11 cellular contexts compared by ENCODE assay signal in genomic region chr20:33676121-33676520, GRCh38.
DNase-seq lines count a peak whose midpoint lies in the region; ATAC-seq and TF ChIP-seq lines count a peak whose summit lies in the region.
"Had no signal": no experiment of that assay in that cellular context is flagged by ENCODE, and none has a peak within 500 bp of the region (broad histone marks: within the 10 kb centered on the region; RNA-seq: fewer than 3 reads in every experiment).

No MANE protein-coding gene starts in this region.

- H3K36me3 ChIP-seq in DOHH2 (ENCODE audit: control insufficient read depth, low read length) (peaks cover 65% of the 10 kb centered on the region), NT2/D1 (ENCODE audit: insufficient read depth, insufficient read length, low read length) (peaks cover 69% of the 10 kb centered on the region)

- H3K27ac Mint-ChIP-seq in stimulated activated memory B cell treated with anti-CD40 and anti-IgM and Interleukin-4, amounts not matched to agents 10 μg/mL and 1 μg/mL and 100 μg/mL, for 72 hours, result peak overlapping the region; percentile 15

- no peak for TF ChIP-seq CTCF in DOHH2 (IDR thresholded peaks at IDR 0.05; ENCODE audit: low read depth, low read length, poor library complexity, severe bottlenecking)
- TF ChIP-seq CTCF in foreskin fibroblast (IDR thresholded peaks at IDR 0.05; ENCODE audit: low read depth, low read length), result no peak

- H3K36me3 Mint-ChIP-seq in stimulated activated memory B cell treated with anti-CD40 and anti-IgM and Interleukin-4, amounts not matched to agents 10 μg/mL and 1 μg/mL and 100 μg/mL, for 72 hours, result no peaks in the 10 kb centered on the region

- H3K4me2 ChIP-seq in DOHH2 (ENCODE audit: low read length), result 0 out of 2 replicates have a peak overlapping the region, but pooled peaks have one; percentile 6

- H3K27me3 ChIP-seq in DOHH2 (ENCODE audit: control insufficient read depth, low read length) (no peaks in the 10 kb centered on the region), NT2/D1 (ENCODE audit: insufficient read depth, insufficient read length) (no peaks in the 10 kb centered on the region)

- H3K4me3 ChIP-seq in DOHH2 (ENCODE audit: low read length), result no peak overlapping the region
- no peak overlapping the region for H3K4me3 ChIP-seq in NT2/D1 (ENCODE audit: insufficient read length, low read depth)
- H3K4me3 ChIP-seq in foreskin fibroblast (ENCODE audit: low read depth in 1 of 2, low read length in 2 of 2), result no peak overlapping the region
- H3K4me3 ChIP-seq: GM12878 had no signal

- no peaks in the 10 kb centered on the region for H3K9me3 Mint-ChIP-seq in stimulated activated memory B cell treated with anti-CD40 and anti-IgM and Interleukin-4, amounts not matched to agents 10 μg/mL and 1 μg/mL and 100 μg/mL, for 72 hours

- peaks cover 16% of the 10 kb centered on the region; the same call in 1 of the 2 replicates for H4K20me1 ChIP-seq in DOHH2 (ENCODE audit: control insufficient read depth, insufficient read depth, low read depth, low read length)

- peaks cover 55% of the 10 kb centered on the region for H3K4me1 ChIP-seq in DOHH2 (ENCODE audit: control insufficient read depth, low read length)
- peaks cover 29% of the 10 kb centered on the region for H3K4me1 ChIP-seq in NT2/D1 (ENCODE audit: insufficient read depth, insufficient read length)

- H3K4me1 Mint-ChIP-seq in stimulated activated memory B cell treated with anti-CD40 and anti-IgM and Interleukin-4, amounts not matched to agents 10 μg/mL and 1 μg/mL and 100 μg/mL, for 72 hours, result peaks cover 49% of the 10 kb centered on the region

- H3K27me3 Mint-ChIP-seq in stimulated activated memory B cell treated with anti-CD40 and anti-IgM and Interleukin-4, amounts not matched to agents 10 μg/mL and 1 μg/mL and 100 μg/mL, for 72 hours, result no peaks in the 10 kb centered on the region

- H3K27ac ChIP-seq in DOHH2 (ENCODE audit: low read depth, low read length), result peak overlapping the region; percentile 40; the same call in 1 of the 2 replicates
- H3K27ac ChIP-seq: KMS-11 had no signal

- H3F3A ChIP-seq in DOHH2 (ENCODE audit: control insufficient read depth, insufficient read depth), result peaks cover 39% of the 10 kb centered on the region

- peaks cover 33% of the 10 kb centered on the region for H3K79me2 ChIP-seq in DOHH2 (ENCODE audit: control insufficient read depth, low read length)

- no peak overlapping the region for H3K4me3 Mint-ChIP-seq in stimulated activated memory B cell treated with anti-CD40 and anti-IgM and Interleukin-4, amounts not matched to agents 10 μg/mL and 1 μg/mL and 100 μg/mL, for 72 hours

- H3K9ac ChIP-seq in NT2/D1 (ENCODE audit: insufficient read length, low read depth), result peak overlapping the region; percentile 86
- H3K9ac ChIP-seq: KMS-11 had no signal

- H3K9me2 ChIP-seq in DOHH2 (replicated peaks; ENCODE audit: control insufficient read depth, low read length), result no peaks in the 10 kb centered on the region

- no peak for DNase-seq in NT2/D1 (ENCODE audit: low read depth, low spot score)
- peak; percentile 3 for DNase-seq in germinal center (ENCODE audit: low spot score)
- no peak for DNase-seq in foreskin fibroblast
- no peak for DNase-seq in superior temporal gyrus (ENCODE audit: extremely low spot score)
- DNase-seq: PC-3 had no signal

- ATAC-seq in stimulated activated memory B cell treated with anti-CD40 and anti-IgM and Interleukin-4, amounts not matched to agents 10 μg/mL and 1 μg/mL and 100 μg/mL, for 72 hours, result no peak
- ATAC-seq in HG03196 (IDR thresholded peaks at IDR 0.05; ENCODE audit: unreplicated experiment), result no peak
- ATAC-seq: GM12878, HCT116, PC-3 had no signal

- H3K9me3 ChIP-seq in DOHH2 (ENCODE audit: control insufficient read depth, insufficient read depth, low read length) (no peaks in the 10 kb centered on the region), NT2/D1 (ENCODE audit: insufficient read depth, low read length) (no peaks in the 10 kb centered on the region; the same call in 1 of the 2 replicates)
